11 cellular contexts compared by ENCODE assay signal in the genomic region with DNA sequence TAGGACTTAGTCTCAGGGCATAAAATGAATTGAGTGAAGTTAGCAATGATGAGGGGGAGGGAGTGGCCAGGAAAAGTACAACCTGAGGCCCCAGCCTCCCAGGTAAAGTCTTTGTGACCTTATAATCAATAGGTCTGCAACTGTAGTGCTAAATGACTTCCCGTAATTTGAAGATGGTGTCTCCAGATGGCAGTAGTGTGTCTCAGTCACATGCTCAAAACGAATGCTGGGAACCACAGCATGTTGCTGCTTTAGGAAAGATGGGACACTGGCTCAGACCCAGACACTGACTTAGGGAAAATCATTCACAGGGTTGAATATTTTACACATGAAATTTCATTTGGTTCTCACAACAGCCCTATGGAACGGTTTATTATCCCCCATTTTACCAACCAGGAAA. TPM values are rescaled to one million over a fixed set of nuclear protein-coding genes. Genes with fewer than 3 reads are reported as not detected.
A peak's percentile ranks its signal among the peaks of the same experiment; 100 is the strongest.
DNase-seq lines count a peak whose midpoint lies in the region; ATAC-seq, FAIRE-seq and TF ChIP-seq lines count a peak whose summit lies in the region.
"Had no signal": no experiment of that assay in that cellular context is flagged by ENCODE, and none has a peak within 500 bp of the region (broad histone marks: within the 10 kb centered on the region; RNA-seq: fewer than 3 reads in every experiment).

No MANE protein-coding gene starts in this region.

- no peak for TF ChIP-seq POLR2A in NB4 (IDR thresholded peaks at IDR 0.05; ENCODE audit: extremely low read depth, insufficient read length)

- H3K4me1 Mint-ChIP-seq in astrocyte (ENCODE audit: low read depth, unreplicated experiment), result peaks cover 18% of the 10 kb centered on the region

- H2AK5ac ChIP-seq in mesenchymal stem cell (ENCODE audit: low read length, severe bottlenecking), result no peak overlapping the region

- H3K18ac ChIP-seq in mesenchymal stem cell (ENCODE audit: low read depth in 1 of 2, low read length in 2 of 2), result peak overlapping the region in 1 of 2 experiments; percentile 33

- no peaks in the 10 kb centered on the region for H3K27me3 Mint-ChIP-seq in astrocyte (ENCODE audit: low read depth, unreplicated experiment)

- no peak overlapping the region for H3K23ac ChIP-seq in mesenchymal stem cell (ENCODE audit: low read length in 2 of 2)

- no peak overlapping the region for H2BK15ac ChIP-seq in mesenchymal stem cell (ENCODE audit: low read depth, poor library complexity, severe bottlenecking)

- no peak overlapping the region for H4K8ac ChIP-seq in mesenchymal stem cell (ENCODE audit: low read length)

- H3K27me3 ChIP-seq in astrocyte (ENCODE audit: insufficient read depth, low read length), result no peaks in the 10 kb centered on the region
- peaks cover 0 to 2% of the 10 kb centered on the region in 2 experiments for H3K27me3 ChIP-seq in mesenchymal stem cell (ENCODE audit: control insufficient read depth in 1 of 2, insufficient read depth in 1 of 2, low read length in 2 of 2)
- peaks cover 0 to 71% (median 11%) of the 10 kb centered on the region in 45 donors for H3K27me3 ChIP-seq in dorsolateral prefrontal cortex

- H3K79me2 ChIP-seq in astrocyte (ENCODE audit: insufficient read depth, low read length), result no peaks in the 10 kb centered on the region

- no peak overlapping the region for H2BK120ac ChIP-seq in mesenchymal stem cell (ENCODE audit: low read depth, low read length)

- no peaks in the 10 kb centered on the region for H3K79me1 ChIP-seq in mesenchymal stem cell (replicated peaks; ENCODE audit: low read length, poor library complexity, severe bottlenecking)

- no peak overlapping the region for H3K27ac ChIP-seq in astrocyte (ENCODE audit: low read depth, low read length)
- H3K27ac ChIP-seq in mesenchymal stem cell (ENCODE audit: low read length, poor library complexity, severe bottlenecking), result no peak overlapping the region
- H3K27ac ChIP-seq in dorsolateral prefrontal cortex, result no peak overlapping the region

- H3K4me2 ChIP-seq in astrocyte (ENCODE audit: low read length), result no peak overlapping the region
- H3K4me2 ChIP-seq in mesenchymal stem cell (ENCODE audit: low read length, poor library complexity, severe bottlenecking), result no peak overlapping the region

- H3K4me3 ChIP-seq in NB4 (ENCODE audit: low read depth, low read length) (no peak overlapping the region), astrocyte (ENCODE audit: insufficient read depth, low read depth, low read length) (no peak overlapping the region), mesenchymal stem cell (ENCODE audit: insufficient read depth in 1 of 2, low read depth in 1 of 2, low read length in 2 of 2) (no peak overlapping the region), dorsolateral prefrontal cortex (no peak overlapping the region)

- H3K4me1 ChIP-seq in astrocyte (ENCODE audit: insufficient read depth, low read length) (peaks cover 14% of the 10 kb centered on the region), mesenchymal stem cell (ENCODE audit: control insufficient read depth, insufficient read depth, low read depth, low read length) (peaks cover 6% of the 10 kb centered on the region)

- H3K27ac Mint-ChIP-seq in astrocyte (ENCODE audit: unreplicated experiment), result no peak overlapping the region

- intact Hi-C loops in dorsolateral prefrontal cortex (cut with DNase I), result no loop called here

- H3K14ac ChIP-seq in mesenchymal stem cell (ENCODE audit: low read length in 2 of 2), result no peak overlapping the region

- H3K9me3 ChIP-seq in astrocyte (ENCODE audit: insufficient read depth, low read depth, low read length) (no peaks in the 10 kb centered on the region), mesenchymal stem cell (ENCODE audit: control insufficient read depth, low read length) (no peaks in the 10 kb centered on the region)

- no peak for TF ChIP-seq CTCF in NB4 (IDR thresholded peaks at IDR 0.05; ENCODE audit: low read depth, low read length)
- no peak for TF ChIP-seq CTCF in astrocyte (IDR thresholded peaks at IDR 0.05; ENCODE audit: insufficient read depth, low read depth, low read length)
- peak in 2 of 56 donors; percentile 10 to 11 for TF ChIP-seq CTCF in dorsolateral prefrontal cortex (IDR thresholded peaks at IDR 0.05 in 54 of 56, conservative IDR thresholded peaks at IDR 0.05 in 2 of 56; ENCODE audit: low read depth in 1 of 56, partially characterized antibody in 56 of 56)

- H3K36me3 ChIP-seq in astrocyte (ENCODE audit: insufficient read depth, low read length) (no peaks in the 10 kb centered on the region), mesenchymal stem cell (ENCODE audit: control insufficient read depth in 1 of 2, insufficient read depth in 2 of 2, low read depth in 1 of 2, low read length in 2 of 2) (peaks cover 0 to 46% of the 10 kb centered on the region in 2 experiments)

- no peak for ATAC-seq in HG03175 (IDR thresholded peaks at IDR 0.05; ENCODE audit: unreplicated experiment)
- ATAC-seq in HG03045 (IDR thresholded peaks at IDR 0.05; ENCODE audit: unreplicated experiment), result no peak

- H3K4me3 Mint-ChIP-seq in astrocyte (ENCODE audit: unreplicated experiment), result no peak overlapping the region

- H2AFZ ChIP-seq in astrocyte (ENCODE audit: low read depth, low read length) (no peak overlapping the region), mesenchymal stem cell (ENCODE audit: low read depth, low read length) (no peak overlapping the region)

- no peaks in the 10 kb centered on the region for H3K9me3 Mint-ChIP-seq in astrocyte (ENCODE audit: unreplicated experiment)

- H3K36me3 Mint-ChIP-seq in astrocyte (ENCODE audit: low read depth, unreplicated experiment), result peaks cover 4% of the 10 kb centered on the region

- H2BK5ac ChIP-seq in mesenchymal stem cell (ENCODE audit: low read depth, low read length, poor library complexity, severe bottlenecking), result no peak overlapping the region

- H2BK12ac ChIP-seq in mesenchymal stem cell (ENCODE audit: low read length in 2 of 2), result no peak overlapping the region

- no peak overlapping the region for H4K91ac ChIP-seq in mesenchymal stem cell (ENCODE audit: low read length)

- no peaks in the 10 kb centered on the region for H4K20me1 ChIP-seq in astrocyte (ENCODE audit: insufficient read depth, low read length)

- H3K9ac ChIP-seq in astrocyte (ENCODE audit: low read length) (no peak overlapping the region), mesenchymal stem cell (ENCODE audit: low read length) (peak overlapping the region; percentile 15)

- peak; percentile 83 for FAIRE-seq in astrocyte (lab: Jason Lieb, UNC)

- H3K4ac ChIP-seq in mesenchymal stem cell (ENCODE audit: low read depth in 1 of 2, low read length in 2 of 2), result no peak overlapping the region

- DNase-seq in EL (peak; percentile 30), NB4 (ENCODE audit: low read depth) (peak; percentile 8), astrocyte (ENCODE audit: low read depth) (no peak), mesenchymal stem cell (peak; percentile 63), dorsolateral prefrontal cortex (no peak), NCI-H345 (lab: John Stamatoyannopoulos, UW) (no peak)
- DNase-seq: cortex of kidney, NCI-H774 had no signal

- 28% methylated on average over 3 of the region's 3 CpGs for WGBS in mesenchymal stem cell

RNA-seq across cellular contexts. Expression of a gene that starts 10.3 kb away (rescaled TPM):
- total RNA-seq in astrocyte (39.3 and 50.1 TPM in 2 replicates), dorsolateral prefrontal cortex (10 to 100 TPM in 1 of 120 experiments, 1 to 10 TPM in 98, under 1 TPM in 21; 0.35 to 11.3 (median 2.1) TPM)
- 205 TPM for polyA plus RNA-seq in mesenchymal stem cell (2013, experiment 1 of 2)
- polyA plus RNA-seq in mesenchymal stem cell (2013, experiment 2 of 2), result 224 TPM
- total RNA-seq: activated CD8-positive, alpha-beta memory T cell treated with anti-CD3 and anti-CD28 coated beads for 36 hours had no signal

RNA-seq across cellular contexts. Expression of a gene that starts 17.6 kb away (rescaled TPM):
- total RNA-seq in astrocyte, result 49.7 and 51.2 TPM in 2 replicates
- 34.3 TPM for polyA plus RNA-seq in mesenchymal stem cell (2013, experiment 1 of 2)
- polyA plus RNA-seq in mesenchymal stem cell (2013, experiment 2 of 2), result 37.3 TPM
- 10 to 100 TPM in 47 of 120 experiments, 1 to 10 TPM in 73; 4.6 to 17.7 (median 9.1) TPM for total RNA-seq in dorsolateral prefrontal cortex

Comparison
In these comparisons a context has a peak if more than half of its experiments do, and no peak if none do; other contexts are left out.
1. DNase-seq: peak in EL (single experiment), NB4 (single experiment) and mesenchymal stem cell (single experiment); none in astrocyte (single experiment), dorsolateral prefrontal cortex (0 of 10) and NCI-H345 (single experiment).